ENCODE assay signal across 19 cellular contexts in the genomic region with DNA sequence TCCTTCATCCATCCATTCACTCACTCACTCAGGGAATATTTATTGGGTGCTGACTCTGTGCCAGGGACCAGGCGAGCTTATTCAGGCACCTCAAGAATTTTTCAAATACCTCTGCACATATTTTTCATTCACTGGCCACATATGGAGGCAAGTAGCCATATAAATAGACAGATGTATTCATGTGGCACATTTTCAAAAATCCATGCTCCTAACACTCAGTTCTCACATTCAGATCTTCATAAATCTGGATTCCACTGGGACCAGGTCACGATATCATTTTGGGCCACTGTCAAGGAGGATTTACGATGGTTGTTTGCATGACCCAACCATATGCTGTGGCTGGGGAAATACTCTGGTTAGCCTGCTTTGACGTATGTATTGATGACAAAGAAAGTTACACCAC.
DNase-seq lines count a peak whose midpoint lies in the region; ATAC-seq, FAIRE-seq and TF ChIP-seq lines count a peak whose summit lies in the region.
"Had no signal": no experiment of that assay in that cellular context is flagged by ENCODE, and none has a peak within 500 bp of the region (broad histone marks: within the 10 kb centered on the region; RNA-seq: fewer than 3 reads in every experiment).

No MANE protein-coding gene starts in this region.

- TF ChIP-seq CTCF in nephron progenitor cell (IDR thresholded peaks at IDR 0.05): no peak
- TF ChIP-seq CTCF in pancreas (IDR thresholded peaks at IDR 0.05): no peak

- H3K36me3 ChIP-seq in pancreas: no peaks in the 10 kb centered on the region

- no peak overlapping the region for H3K4me3 Mint-ChIP-seq in nephron progenitor cell
- H3K4me3 Mint-ChIP-seq: activated naive CD8-positive, alpha-beta T cell treated with anti-CD3 and anti-CD28 coated beads, Interleukin-2, amount 10 ng/mL, durations not matched to agents 7 days and 5 days; CD4-positive, alpha-beta memory T cell; memory B cell; stimulated activated naive CD8-positive, alpha-beta T cell treated with anti-CD3 and anti-CD28 coated beads, Interleukin-15, amount 100 ng/mL, for 72 hours; WTC11 had no signal

- no peaks in the 10 kb centered on the region for H3K27me3 ChIP-seq in pancreas

- in situ Hi-C loops in Caki2 (cut with HindIII; ENCODE audit: low pct_unique_long_range_greater_than_20kb, low sequenced_read_pairs): no loop called here

- H3K27ac ChIP-seq in pancreas: no peak overlapping the region
- H3K27ac ChIP-seq: HL-60, psoas muscle had no signal

- H3K9me3 Mint-ChIP-seq in nephron progenitor cell: peaks cover 30% of the 10 kb centered on the region
- H3K9me3 Mint-ChIP-seq: activated naive CD8-positive, alpha-beta T cell treated with anti-CD3 and anti-CD28 coated beads, Interleukin-2, amount 10 ng/mL, durations not matched to agents 7 days and 5 days had no signal

- DNase-seq in Caki2 (ENCODE audit: low read depth) (peak; percentile 51), NCI-H69 (lab: John Stamatoyannopoulos, UW) (peak; percentile 25), nephron progenitor cell (no peak), pancreas (no peak), NCI-H2227 treated with DMSO at 0.1 percent for 48 hours (lab: John Stamatoyannopoulos, UW) (no peak)
- DNase-seq: activated naive CD8-positive, alpha-beta T cell treated with anti-CD3 and anti-CD28 coated beads, Interleukin-2, amount 10 ng/mL, durations not matched to agents 7 days and 5 days; CD4-positive, alpha-beta memory T cell; effector CD8-positive, alpha-beta T cell; NCI-H1092; psoas muscle; SHP77; stimulated activated CD4-positive, alpha-beta T cell treated with anti-CD3 and anti-CD28 coated beads, Interleukin-4, amount 100 ng/mL, for 4 hours; stimulated activated naive CD8-positive, alpha-beta T cell treated with anti-CD3 and anti-CD28 coated beads, Interleukin-15, amount 100 ng/mL, for 72 hours had no signal

- intact Hi-C loops in pancreas (cut with DNase I): no loop called here

- no peaks in the 10 kb centered on the region for H3K9me3 ChIP-seq in pancreas
- H3K9me3 ChIP-seq: psoas muscle had no signal

- peaks cover 40% of the 10 kb centered on the region for H3K4me1 Mint-ChIP-seq in nephron progenitor cell
- H3K4me1 Mint-ChIP-seq: activated naive CD8-positive, alpha-beta T cell treated with anti-CD3 and anti-CD28 coated beads, Interleukin-2, amount 10 ng/mL, durations not matched to agents 7 days and 5 days; CD4-positive, alpha-beta memory T cell; memory B cell; stimulated activated naive CD8-positive, alpha-beta T cell treated with anti-CD3 and anti-CD28 coated beads, Interleukin-15, amount 100 ng/mL, for 72 hours had no signal

- 63 to 69% methylated on average over 4 of the region's 4 CpGs for WGBS in pancreas, 2 donors

- FAIRE-seq in endometrium (lab: Jason Lieb, UNC) (peak; percentile 99), pancreas (lab: Jason Lieb, UNC) (no peak)

- peak overlapping the region; percentile 36 for H3K27ac Mint-ChIP-seq in nephron progenitor cell
- H3K27ac Mint-ChIP-seq: activated naive CD8-positive, alpha-beta T cell treated with anti-CD3 and anti-CD28 coated beads, Interleukin-2, amount 10 ng/mL, durations not matched to agents 7 days and 5 days; CD4-positive, alpha-beta memory T cell; memory B cell; stimulated activated naive CD8-positive, alpha-beta T cell treated with anti-CD3 and anti-CD28 coated beads, Interleukin-15, amount 100 ng/mL, for 72 hours; WTC11 had no signal

- peaks cover 4% of the 10 kb centered on the region for H3K36me3 Mint-ChIP-seq in nephron progenitor cell (ENCODE audit: low read depth)
- H3K36me3 Mint-ChIP-seq: activated naive CD8-positive, alpha-beta T cell treated with anti-CD3 and anti-CD28 coated beads, Interleukin-2, amount 10 ng/mL, durations not matched to agents 7 days and 5 days; CD4-positive, alpha-beta memory T cell; memory B cell; WTC11 had no signal

- H3K27me3 Mint-ChIP-seq in nephron progenitor cell (ENCODE audit: low read depth, poor library complexity): no peaks in the 10 kb centered on the region
- H3K27me3 Mint-ChIP-seq: activated naive CD8-positive, alpha-beta T cell treated with anti-CD3 and anti-CD28 coated beads, Interleukin-2, amount 10 ng/mL, durations not matched to agents 7 days and 5 days; CD4-positive, alpha-beta memory T cell; memory B cell; stimulated activated naive CD8-positive, alpha-beta T cell treated with anti-CD3 and anti-CD28 coated beads, Interleukin-15, amount 100 ng/mL, for 72 hours had no signal

- no peak overlapping the region for H3K4me3 ChIP-seq in pancreas
- H3K4me3 ChIP-seq: psoas muscle had no signal

- ATAC-seq in pancreas (no peak), HG03565 (IDR thresholded peaks at IDR 0.05; ENCODE audit: unreplicated experiment) (no peak), HG03025 (IDR thresholded peaks at IDR 0.05; ENCODE audit: low FRiP score, unreplicated experiment) (no peak)
- ATAC-seq: stimulated activated naive CD8-positive, alpha-beta T cell treated with anti-CD3 and anti-CD28 coated beads, Interleukin-15, amount 100 ng/mL, for 72 hours; WTC11 had no signal

- H3K4me1 ChIP-seq in pancreas: no peaks in the 10 kb centered on the region

Comparison
In these comparisons a context has a peak if more than half of its experiments do, and no peak if none do; other contexts are left out.
1. DNase-seq: peak in Caki2 (single experiment) and NCI-H69 (single experiment); none in nephron progenitor cell (single experiment), pancreas (0 of 6) and NCI-H2227 treated with DMSO at 0.1 percent for 48 hours (single experiment).